Comparison of ENCODE assay signal across 12 cellular contexts in genomic region chr1:198265073-198265661, GRCh38.
DNase-seq lines count a peak whose midpoint lies in the region; ATAC-seq and TF ChIP-seq lines count a peak whose summit lies in the region.
"Had no signal": no experiment of that assay in that cellular context is flagged by ENCODE, and none has a peak within 500 bp of the region (broad histone marks: within the 10 kb centered on the region; RNA-seq: fewer than 3 reads in every experiment).

No MANE protein-coding gene starts in this region.

- H3K27me3 ChIP-seq in trophoblast cell (ENCODE audit: insufficient read depth, low read length), result no peaks in the 10 kb centered on the region
- H3K27me3 ChIP-seq: ascending aorta had no signal

- no peak overlapping the region for H2AK5ac ChIP-seq in trophoblast cell (ENCODE audit: low read length)

- H2BK120ac ChIP-seq in trophoblast cell (ENCODE audit: insufficient read depth, low read length, poor library complexity), result no peak overlapping the region

- no peak overlapping the region for H3K23ac ChIP-seq in trophoblast cell (ENCODE audit: low read length)

- peak; percentile 51 for ATAC-seq in GM21619 (IDR thresholded peaks at IDR 0.05; ENCODE audit: unreplicated experiment)
- ATAC-seq in stimulated activated naive CD8-positive, alpha-beta T cell treated with anti-CD3 and anti-CD28 coated beads, Interleukin-15, Interleukin-2, amounts not matched to agents 100 U/mL and 50 U/mL, for 24 hours, result no peak

- no CpG with 5 or more reads among the region's 3 CpGs for WGBS in trophoblast cell (ENCODE audit: extremely low coverage, insufficient coverage, insufficient read length)

- DNase-seq in OCI-M2 (lab: John Stamatoyannopoulos, UW; ENCODE audit: unreplicated experiment), result peak; percentile 14
- DNase-seq in epithelial cell of esophagus (ENCODE audit: low read depth), result peak; percentile 9
- peak; percentile 53 to 83 for DNase-seq in trophoblast cell
- no peak for DNase-seq in activated T-cell treated with anti-CD3 and anti-CD28 coated beads, Interleukin-2, amount 50 U/mL, for 48 hours
- no peak for DNase-seq in NCI-H1436 (lab: John Stamatoyannopoulos, UW)
- no peak for DNase-seq in stimulated activated naive CD8-positive, alpha-beta T cell treated with anti-CD3 and anti-CD28 coated beads, Interleukin-15, Interleukin-2, amounts not matched to agents 100 U/mL and 50 U/mL, for 24 hours
- DNase-seq in NCI-H1417 treated with DMSO at 0.1 percent for 48 hours (lab: John Stamatoyannopoulos, UW), result no peak
- DNase-seq: NCI-H345, RPMI8226 had no signal

- H2AFZ ChIP-seq in trophoblast cell (ENCODE audit: insufficient read depth, low read length, poor library complexity), result no peak overlapping the region

- H2BK12ac ChIP-seq in trophoblast cell (ENCODE audit: low read length), result no peak overlapping the region

- H3K79me2 ChIP-seq in trophoblast cell (ENCODE audit: control insufficient read depth, insufficient read depth, low read length, poor library complexity), result no peaks in the 10 kb centered on the region

- H3K4me3 ChIP-seq in epithelial cell of esophagus (ENCODE audit: low read length) (no peak overlapping the region), trophoblast cell (ENCODE audit: low read depth, low read length) (no peak overlapping the region)
- H3K4me3 ChIP-seq: ascending aorta had no signal

- no peak overlapping the region for H3K4me2 ChIP-seq in trophoblast cell (ENCODE audit: low read length)

- no peak overlapping the region for H3K14ac ChIP-seq in trophoblast cell (ENCODE audit: low read length)

- no peak for TF ChIP-seq CTCF in epithelial cell of esophagus (IDR thresholded peaks at IDR 0.05; ENCODE audit: insufficient read depth, low read depth, low read length, missing control alignments)

- H4K12ac ChIP-seq in trophoblast cell (ENCODE audit: low read depth, low read length), result no peak overlapping the region

- H3K36me3 ChIP-seq in trophoblast cell (ENCODE audit: control insufficient read depth in 1 of 2, insufficient read depth in 2 of 2, low read length in 2 of 2), result no peaks in the 10 kb centered on the region

- H3K9me3 ChIP-seq in trophoblast cell (ENCODE audit: insufficient read depth, low read depth, low read length), result no peaks in the 10 kb centered on the region

- no peak overlapping the region for H3K27ac ChIP-seq in trophoblast cell (ENCODE audit: low read depth, low read length)
- H3K27ac ChIP-seq: ascending aorta, VCaP had no signal

- no peak overlapping the region for H4K91ac ChIP-seq in trophoblast cell (ENCODE audit: low read depth, low read length)

- no peaks in the 10 kb centered on the region for H3K79me1 ChIP-seq in trophoblast cell (ENCODE audit: low read length)

- H3K9ac ChIP-seq in trophoblast cell (ENCODE audit: low read length), result no peak overlapping the region

- no peak overlapping the region for H3K4ac ChIP-seq in trophoblast cell (ENCODE audit: low read depth, low read length)

- H2BK5ac ChIP-seq in trophoblast cell (ENCODE audit: low read depth, low read length, poor library complexity), result no peak overlapping the region

- no peak overlapping the region for H3K18ac ChIP-seq in trophoblast cell (ENCODE audit: low read length)

- no peaks in the 10 kb centered on the region for H3K4me1 ChIP-seq in trophoblast cell (ENCODE audit: control insufficient read depth in 1 of 2, insufficient read depth in 2 of 2, low read length in 2 of 2)

- no peak overlapping the region for H4K8ac ChIP-seq in trophoblast cell (ENCODE audit: low read depth, low read length)

Comparison
In these comparisons a context has a peak if more than half of its experiments do, and no peak if none do; other contexts are left out.
1. DNase-seq: peak in OCI-M2 (single experiment), epithelial cell of esophagus (single experiment) and trophoblast cell (2 of 2); none in activated T-cell treated with anti-CD3 and anti-CD28 coated beads, Interleukin-2, amount 50 U/mL, for 48 hours (0 of 2), NCI-H1436 (single experiment), stimulated activated naive CD8-positive, alpha-beta T cell treated with anti-CD3 and anti-CD28 coated beads, Interleukin-15, Interleukin-2, amounts not matched to agents 100 U/mL and 50 U/mL, for 24 hours (single experiment) and NCI-H1417 treated with DMSO at 0.1 percent for 48 hours (single experiment).